Comparison of ENCODE assay signal across 8 cellular contexts in the genomic region with DNA sequence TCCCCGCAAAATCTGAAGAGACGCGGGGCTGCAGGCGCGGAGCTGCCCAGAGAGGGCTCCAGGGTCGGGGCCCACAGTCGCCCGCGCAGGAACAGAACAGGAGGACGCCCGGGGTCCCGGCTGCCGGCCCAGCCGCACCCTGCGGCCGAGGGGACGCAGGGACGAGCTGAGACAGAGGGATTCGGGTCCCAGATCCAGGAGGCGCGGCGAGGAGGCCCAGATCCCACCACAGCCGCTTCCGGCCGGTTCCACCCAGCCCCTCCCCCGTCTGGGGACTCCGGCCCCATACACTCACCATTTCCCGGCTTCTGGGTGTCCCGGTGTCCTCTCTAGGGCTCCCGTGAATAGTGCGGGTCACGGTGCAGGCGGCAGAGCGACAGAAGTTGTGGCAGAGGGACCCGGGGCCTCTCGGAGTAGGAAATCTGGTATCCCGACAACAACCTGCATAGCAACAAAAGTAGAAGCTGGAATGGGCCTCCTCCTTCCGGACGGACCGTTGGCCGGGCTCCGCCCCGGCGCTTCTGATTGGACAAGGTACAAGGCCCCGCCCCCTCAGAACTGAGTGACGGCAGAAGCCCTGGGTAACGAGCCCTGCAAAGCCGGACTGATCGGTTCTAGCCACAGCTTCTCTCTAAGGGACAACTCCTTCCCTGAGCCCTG. TPM values are rescaled to one million over a fixed set of nuclear protein-coding genes. Genes with fewer than 3 reads are reported as not detected.
DNase-seq lines count a peak whose midpoint lies in the region; ATAC-seq and TF ChIP-seq lines count a peak whose summit lies in the region.

TSS of gene ZNF20 (minus strand) at position 466 of the 660 bp plus-strand sequence. CDS start at position 298, 168 bp downstream.

- H3K27me3 Mint-ChIP-seq in activated CD4-positive, alpha-beta T cell treated with anti-CD3 and anti-CD28 coated beads, Interleukin-2, amount 10 ng/mL, durations not matched to agents 7 days and 5 days = no peaks in the 10 kb centered on the region
- no peaks in the 10 kb centered on the region for H3K27me3 Mint-ChIP-seq in dendritic cell treated with granulocyte-macrophage colony-stimulating factor and Interleukin-4, amounts not matched to agents 40 ng/mL and 50 ng/mL, for 4 days

- peaks cover 0 to 6% of the 10 kb centered on the region in 2 donors for H3K9me3 ChIP-seq in left lung

- TF ChIP-seq CTCF in left lung (IDR thresholded peaks at IDR 0.05) = no peak

- TF ChIP-seq POLR2A in GM19099 (IDR thresholded peaks at IDR 0.05; ENCODE audit: extremely low read depth, insufficient read length, low read depth) = peak; percentile 54

- peak; percentile 98 for DNase-seq in AG20443 (ENCODE audit: low spot score)
- DNase-seq in NCI-H524 treated with DMSO at 0.1 percent for 48 hours (lab: John Stamatoyannopoulos, UW) = peak; percentile 76
- peak; percentile 93 for DNase-seq in activated CD4-positive, alpha-beta T cell treated with anti-CD3 and anti-CD28 coated beads, Interleukin-2, amount 10 ng/mL, durations not matched to agents 7 days and 5 days
- DNase-seq in left lung = peak; percentile 97 to 98
- DNase-seq in stimulated activated CD4-positive, alpha-beta T cell treated with anti-CD3 and anti-CD28 coated beads, Interleukin-2, amount 100 ng/mL, for 24 hours = peak; percentile 93 to 96

- peaks cover 38% of the 10 kb centered on the region for H3K4me1 Mint-ChIP-seq in activated CD4-positive, alpha-beta T cell treated with anti-CD3 and anti-CD28 coated beads, Interleukin-2, amount 10 ng/mL, durations not matched to agents 7 days and 5 days
- H3K4me1 Mint-ChIP-seq in dendritic cell treated with granulocyte-macrophage colony-stimulating factor and Interleukin-4, amounts not matched to agents 40 ng/mL and 50 ng/mL, for 4 days (ENCODE audit: low read depth) = peaks cover 39% of the 10 kb centered on the region

- peaks cover 16% of the 10 kb centered on the region for H3K9me3 Mint-ChIP-seq in activated CD4-positive, alpha-beta T cell treated with anti-CD3 and anti-CD28 coated beads, Interleukin-2, amount 10 ng/mL, durations not matched to agents 7 days and 5 days
- peaks cover 2% of the 10 kb centered on the region for H3K9me3 Mint-ChIP-seq in dendritic cell treated with granulocyte-macrophage colony-stimulating factor and Interleukin-4, amounts not matched to agents 40 ng/mL and 50 ng/mL, for 4 days

- peak within 1 kb of the TSS; percentile 88 for H3K4me3 Mint-ChIP-seq in activated CD4-positive, alpha-beta T cell treated with anti-CD3 and anti-CD28 coated beads, Interleukin-2, amount 10 ng/mL, durations not matched to agents 7 days and 5 days
- peak within 1 kb of the TSS; percentile 92 for H3K4me3 Mint-ChIP-seq in dendritic cell treated with granulocyte-macrophage colony-stimulating factor and Interleukin-4, amounts not matched to agents 40 ng/mL and 50 ng/mL, for 4 days

- peaks cover 32% of the 10 kb centered on the region for H3K36me3 Mint-ChIP-seq in activated CD4-positive, alpha-beta T cell treated with anti-CD3 and anti-CD28 coated beads, Interleukin-2, amount 10 ng/mL, durations not matched to agents 7 days and 5 days (ENCODE audit: low read depth)
- peaks cover 45% of the 10 kb centered on the region for H3K36me3 Mint-ChIP-seq in dendritic cell treated with granulocyte-macrophage colony-stimulating factor and Interleukin-4, amounts not matched to agents 40 ng/mL and 50 ng/mL, for 4 days (ENCODE audit: low read depth)

- peak within 1 kb of the TSS; percentile 77 to 78 for H3K4me3 ChIP-seq in left lung

- POLR2A ChIA-PET in activated CD4-positive, alpha-beta T cell treated with anti-CD3 and anti-CD28 coated beads, Interleukin-2, amount 10 ng/mL, durations not matched to agents 7 days and 5 days (lab: Charles Lee) = interaction anchor here (0.6 to 0.7 kb wide), 4 partner anchors 66 to 919 kb away, joined by 3 to 12 read pairs (median 5); no protein-coding TSS in a partner anchor

- peaks cover 0 to 27% of the 10 kb centered on the region in 2 donors for H3K36me3 ChIP-seq in left lung

- H3K4me1 ChIP-seq in left lung = peaks cover 11 to 28% of the 10 kb centered on the region in 2 donors

- ATAC-seq in HG03378 (IDR thresholded peaks at IDR 0.05; ENCODE audit: unreplicated experiment) (peak; percentile 67), left lung (peak; percentile 99)

- peak within 1 kb of the TSS; percentile 85 for H3K27ac Mint-ChIP-seq in activated CD4-positive, alpha-beta T cell treated with anti-CD3 and anti-CD28 coated beads, Interleukin-2, amount 10 ng/mL, durations not matched to agents 7 days and 5 days
- peak within 1 kb of the TSS; percentile 82 for H3K27ac Mint-ChIP-seq in dendritic cell treated with granulocyte-macrophage colony-stimulating factor and Interleukin-4, amounts not matched to agents 40 ng/mL and 50 ng/mL, for 4 days

- intact Hi-C loops in dendritic cell treated with granulocyte-macrophage colony-stimulating factor and Interleukin-4, amounts not matched to agents 40 ng/mL and 50 ng/mL, for 4 days (cut with micrococcal nuclease) = loop anchor here (2.0 kb wide), 3 partner anchors 23 to 259 kb away; partner anchors contain the start of gene ZNF136
- intact Hi-C loops in left lung (cut with DNase I) = loop anchor here in 1 of 2 donors (5.0 kb wide), 1 partner anchor 83 kb away; no protein-coding TSS in a partner anchor

- CTCF ChIA-PET in activated CD4-positive, alpha-beta T cell treated with anti-CD3 and anti-CD28 coated beads, Interleukin-2, amount 10 ng/mL, durations not matched to agents 7 days and 5 days (lab: Charles Lee) = interaction anchor here (0.6 to 2.5 kb wide), 15 partner anchors 15 to 396 kb away, joined by 3 to 20 read pairs (median 6); partner anchors contain the start of genes ZNF136, ZNF625 and ZNF700

- no peaks in the 10 kb centered on the region for H3K27me3 ChIP-seq in left lung

- peak within 1 kb of the TSS; percentile 84 to 86 for H3K27ac ChIP-seq in left lung

RNA-seq across cellular contexts. Expression of gene ZNF20, which starts in this region (rescaled TPM):
- 1 to 10 TPM; 3.7 to 4.2 TPM for total RNA-seq in activated CD4-positive, alpha-beta T cell treated with anti-CD3 and anti-CD28 coated beads, Interleukin-2, amount 10 ng/mL, durations not matched to agents 7 days and 5 days
- total RNA-seq in left lung = 1 to 10 TPM; 3.5 to 4.8 TPM

Comparison
In these comparisons a context has a peak if more than half of its experiments do, and no peak if none do; other contexts are left out.
1. Peak in every context shown above with its lines: DNase-seq, ATAC-seq, H3K4me3 ChIP-seq and H3K27ac ChIP-seq.